Comparison of ENCODE assay signal across 26 cellular contexts in genomic region chr2:233966388-233966787, GRCh38. TPM values are rescaled to one million over a fixed set of nuclear protein-coding genes. Genes with fewer than 3 reads are reported as not detected.
DNase-seq lines count a peak whose midpoint lies in the region; ATAC-seq, FAIRE-seq and TF ChIP-seq lines count a peak whose summit lies in the region.
"Had no signal": no experiment of that assay in that cellular context is flagged by ENCODE, and none has a peak within 500 bp of the region (broad histone marks: within the 10 kb centered on the region; RNA-seq: fewer than 3 reads in every experiment).

No MANE protein-coding gene starts in this region.

- no peak for FAIRE-seq in astrocyte (lab: Jason Lieb, UNC)
- FAIRE-seq: A204.1, GM18507 had no signal

- H3K27ac Mint-ChIP-seq in astrocyte (ENCODE audit: unreplicated experiment): no peak overlapping the region
- H3K27ac Mint-ChIP-seq in activated naive CD8-positive, alpha-beta T cell treated with anti-CD3 and anti-CD28 coated beads, Interleukin-2, amount 50 U/mL, for 24 hours: no peak overlapping the region
- H3K27ac Mint-ChIP-seq: activated naive CD4-positive, alpha-beta T cell treated with anti-CD3 and anti-CD28 coated beads for 36 hours; CD4-positive, alpha-beta T cell; stimulated activated naive CD8-positive, alpha-beta T cell treated with anti-CD3 and anti-CD28 coated beads, Interleukin-15, amount 100 ng/mL, for 72 hours had no signal

- H3K36me3 ChIP-seq in right atrium auricular region: no peaks in the 10 kb centered on the region
- no peaks in the 10 kb centered on the region for H3K36me3 ChIP-seq in astrocyte (ENCODE audit: insufficient read depth, low read length)
- H3K36me3 ChIP-seq in tibial nerve: no peaks in the 10 kb centered on the region
- no peaks in the 10 kb centered on the region for H3K36me3 ChIP-seq in aorta (ENCODE audit: control insufficient read depth in 1 of 2, insufficient read depth in 2 of 2, low read length in 1 of 2)
- H3K36me3 ChIP-seq: neutrophil had no signal

- no peaks in the 10 kb centered on the region for H3K79me2 ChIP-seq in astrocyte (ENCODE audit: insufficient read depth, low read length)
- H3K79me2 ChIP-seq: hepatocyte had no signal

- intact Hi-C loops in Right ventricle myocardium superior (cut with DNase I) (no loop called here), right cardiac atrium (cut with DNase I) (no loop called here), aorta (cut with DNase I) (no loop called here)

- no peaks in the 10 kb centered on the region for H3K27me3 Mint-ChIP-seq in astrocyte (ENCODE audit: low read depth, unreplicated experiment)
- H3K27me3 Mint-ChIP-seq in activated naive CD8-positive, alpha-beta T cell treated with anti-CD3 and anti-CD28 coated beads, Interleukin-2, amount 50 U/mL, for 24 hours: peaks cover 2% of the 10 kb centered on the region
- H3K27me3 Mint-ChIP-seq: CD4-positive, alpha-beta T cell; stimulated activated naive CD8-positive, alpha-beta T cell treated with anti-CD3 and anti-CD28 coated beads, Interleukin-15, amount 100 ng/mL, for 72 hours had no signal

- H3K27me3 ChIP-seq in right atrium auricular region (no peaks in the 10 kb centered on the region), astrocyte (ENCODE audit: insufficient read depth, low read length) (no peaks in the 10 kb centered on the region), right cardiac atrium (ENCODE audit: control insufficient read depth, insufficient read depth) (no peaks in the 10 kb centered on the region), tibial nerve (no peaks in the 10 kb centered on the region), aorta (ENCODE audit: control insufficient read depth in 1 of 2, insufficient read depth in 2 of 2, low read length in 1 of 2) (no peaks in the 10 kb centered on the region)
- H3K27me3 ChIP-seq: body of pancreas, hepatocyte, neutrophil had no signal

- H3K9me3 ChIP-seq in right atrium auricular region: no peaks in the 10 kb centered on the region
- H3K9me3 ChIP-seq in astrocyte (ENCODE audit: insufficient read depth, low read depth, low read length): no peaks in the 10 kb centered on the region
- no peaks in the 10 kb centered on the region for H3K9me3 ChIP-seq in right cardiac atrium (ENCODE audit: control insufficient read depth, low read length)
- H3K9me3 ChIP-seq in tibial nerve: no peaks in the 10 kb centered on the region
- no peaks in the 10 kb centered on the region for H3K9me3 ChIP-seq in aorta (ENCODE audit: control insufficient read depth, low read length)
- H3K9me3 ChIP-seq: body of pancreas, neutrophil had no signal

- H3K4me3 Mint-ChIP-seq in astrocyte (ENCODE audit: unreplicated experiment): no peak overlapping the region
- no peak overlapping the region for H3K4me3 Mint-ChIP-seq in activated naive CD8-positive, alpha-beta T cell treated with anti-CD3 and anti-CD28 coated beads, Interleukin-2, amount 50 U/mL, for 24 hours
- H3K4me3 Mint-ChIP-seq: activated naive CD4-positive, alpha-beta T cell treated with anti-CD3 and anti-CD28 coated beads for 36 hours; CD4-positive, alpha-beta T cell; stimulated activated naive CD8-positive, alpha-beta T cell treated with anti-CD3 and anti-CD28 coated beads, Interleukin-15, amount 100 ng/mL, for 72 hours had no signal

- no peak for DNase-seq in Right ventricle myocardium superior
- no peak for DNase-seq in right atrium auricular region (ENCODE audit: low spot score)
- peak; percentile 16 for DNase-seq in astrocyte (ENCODE audit: low read depth)
- no peak for DNase-seq in right cardiac atrium
- DNase-seq in tibial nerve (ENCODE audit: low spot score in 2 of 2): no peak
- DNase-seq in aorta: no peak
- no peak for DNase-seq in NAMALWA (ENCODE audit: low spot score)
- no peak for DNase-seq in activated naive CD8-positive, alpha-beta T cell treated with anti-CD3 and anti-CD28 coated beads, Interleukin-2, amount 50 U/mL, for 24 hours
- DNase-seq: activated naive CD4-positive, alpha-beta T cell treated with anti-CD3 and anti-CD28 coated beads for 36 hours; body of pancreas; CD4-positive, alpha-beta T cell; DMS79; H7; NCI-H2081 treated with DMSO at 0.1 percent for 48 hours; NCI-H526; PC-9; stimulated activated naive CD8-positive, alpha-beta T cell treated with anti-CD3 and anti-CD28 coated beads, Interleukin-15, amount 100 ng/mL, for 72 hours had no signal

- H3K4me1 Mint-ChIP-seq in astrocyte (ENCODE audit: low read depth, unreplicated experiment): peaks cover 14% of the 10 kb centered on the region
- peaks cover 6% of the 10 kb centered on the region for H3K4me1 Mint-ChIP-seq in activated naive CD8-positive, alpha-beta T cell treated with anti-CD3 and anti-CD28 coated beads, Interleukin-2, amount 50 U/mL, for 24 hours

- H3K4me3 ChIP-seq in right atrium auricular region (no peak overlapping the region), astrocyte (ENCODE audit: insufficient read depth, low read depth, low read length) (no peak overlapping the region), right cardiac atrium (ENCODE audit: low read length) (no peak overlapping the region), tibial nerve (no peak overlapping the region), aorta (ENCODE audit: low read length in 2 of 2) (no peak overlapping the region)
- H3K4me3 ChIP-seq: body of pancreas, hepatocyte, PC-9 had no signal

- peaks cover 0 to 5% of the 10 kb centered on the region in 2 donors for H3K4me1 ChIP-seq in right atrium auricular region
- H3K4me1 ChIP-seq in astrocyte (ENCODE audit: insufficient read depth, low read length): no peaks in the 10 kb centered on the region
- H3K4me1 ChIP-seq in right cardiac atrium (ENCODE audit: control insufficient read depth, insufficient read depth, low read length): no peaks in the 10 kb centered on the region
- no peaks in the 10 kb centered on the region for H3K4me1 ChIP-seq in tibial nerve
- no peaks in the 10 kb centered on the region for H3K4me1 ChIP-seq in aorta (ENCODE audit: control insufficient read depth in 1 of 2, insufficient read depth in 2 of 2, low read length in 2 of 2)
- H3K4me1 ChIP-seq: body of pancreas had no signal

- no peak overlapping the region for H3K9ac ChIP-seq in astrocyte (ENCODE audit: low read length)

- TF ChIP-seq CTCF in right atrium auricular region (IDR thresholded peaks at IDR 0.05) (no peak), astrocyte (IDR thresholded peaks at IDR 0.05; ENCODE audit: insufficient read depth, low read depth, low read length) (no peak), tibial nerve (IDR thresholded peaks at IDR 0.05) (no peak)

- no peak overlapping the region for H2AFZ ChIP-seq in astrocyte (ENCODE audit: low read depth, low read length)
- H2AFZ ChIP-seq: hepatocyte, PC-9 had no signal

- ATAC-seq in Right ventricle myocardium superior (ENCODE audit: poor library complexity) (peak; percentile 97), right cardiac atrium (peak; percentile 89 to 90), aorta (ENCODE audit: low FRiP score) (no peak)
- ATAC-seq in activated naive CD8-positive, alpha-beta T cell treated with anti-CD3 and anti-CD28 coated beads, Interleukin-2, amount 50 U/mL, for 24 hours: no peak
- ATAC-seq: body of pancreas; sciatic nerve; stimulated activated naive CD8-positive, alpha-beta T cell treated with anti-CD3 and anti-CD28 coated beads, Interleukin-15, amount 100 ng/mL, for 72 hours had no signal

- TF ChIP-seq EP300 in tibial nerve (IDR thresholded peaks at IDR 0.05): no peak

- WGBS in right cardiac atrium: 55% methylated on average over 7 of the region's 7 CpGs
- WGBS in tibial nerve, 2 donors: 74 to 79% methylated on average over 7 of the region's 7 CpGs
- 62 to 68% methylated on average over 7 of the region's 7 CpGs for WGBS in aorta, 2 donors

- peak overlapping the region in 1 of 2 donors; percentile 57 for H3K27ac ChIP-seq in right atrium auricular region
- no peak overlapping the region for H3K27ac ChIP-seq in astrocyte (ENCODE audit: low read depth, low read length)
- H3K27ac ChIP-seq in right cardiac atrium (ENCODE audit: low read length): no peak overlapping the region
- no peak overlapping the region for H3K27ac ChIP-seq in tibial nerve
- H3K27ac ChIP-seq in aorta (ENCODE audit: low read depth in 1 of 2, low read length in 2 of 2): no peak overlapping the region
- H3K27ac ChIP-seq: body of pancreas, hepatocyte, neutrophil, PC-9 had no signal

- TF ChIP-seq POLR2A in tibial nerve (IDR thresholded peaks at IDR 0.05): no peak

- no peak overlapping the region for H3K4me2 ChIP-seq in astrocyte (ENCODE audit: low read length)
- H3K4me2 ChIP-seq: hepatocyte, PC-9 had no signal

- H3K36me3 Mint-ChIP-seq in astrocyte (ENCODE audit: low read depth, unreplicated experiment): peaks cover 2% of the 10 kb centered on the region
- H3K36me3 Mint-ChIP-seq in activated naive CD8-positive, alpha-beta T cell treated with anti-CD3 and anti-CD28 coated beads, Interleukin-2, amount 50 U/mL, for 24 hours (ENCODE audit: low read depth): no peaks in the 10 kb centered on the region

- H4K20me1 ChIP-seq in astrocyte (ENCODE audit: insufficient read depth, low read length): no peaks in the 10 kb centered on the region

- H3K9me3 Mint-ChIP-seq in astrocyte (ENCODE audit: unreplicated experiment): peaks cover 2% of the 10 kb centered on the region
- no peaks in the 10 kb centered on the region for H3K9me3 Mint-ChIP-seq in activated naive CD8-positive, alpha-beta T cell treated with anti-CD3 and anti-CD28 coated beads, Interleukin-2, amount 50 U/mL, for 24 hours
- H3K9me3 Mint-ChIP-seq: activated naive CD4-positive, alpha-beta T cell treated with anti-CD3 and anti-CD28 coated beads for 36 hours; CD4-positive, alpha-beta T cell; stimulated activated naive CD8-positive, alpha-beta T cell treated with anti-CD3 and anti-CD28 coated beads, Interleukin-15, amount 100 ng/mL, for 72 hours had no signal

RNA-seq across cellular contexts. Expression of gene TRPM8, which starts 49.2 kb away (rescaled TPM):
- not detected for total RNA-seq in Right ventricle myocardium superior
- not detected for total RNA-seq in right atrium auricular region
- 0.31 and 0.95 TPM in 2 replicates for total RNA-seq in astrocyte
- not detected for total RNA-seq in right cardiac atrium
- polyA plus RNA-seq in right cardiac atrium: not detected
- total RNA-seq in tibial nerve: not detected
- not detected for total RNA-seq in aorta
- polyA plus RNA-seq in aorta: not detected
- total RNA-seq: activated naive CD4-positive, alpha-beta T cell treated with anti-CD3 and anti-CD28 coated beads for 36 hours; CD4-positive, alpha-beta T cell; dermis microvascular lymphatic vessel endothelial cell; mononuclear cell; sciatic nerve; urinary bladder had no signal
- polyA plus RNA-seq: esophagus had no signal

Comparison
In these comparisons a context has a peak if more than half of its experiments do, and no peak if none do; other contexts are left out.
1. ATAC-seq: peak in Right ventricle myocardium superior (single experiment) and right cardiac atrium (2 of 2); none in aorta (single experiment) and activated naive CD8-positive, alpha-beta T cell treated with anti-CD3 and anti-CD28 coated beads, Interleukin-2, amount 50 U/mL, for 24 hours (single experiment).